1 cellular context compared by ENCODE assay signal in the genomic region with DNA sequence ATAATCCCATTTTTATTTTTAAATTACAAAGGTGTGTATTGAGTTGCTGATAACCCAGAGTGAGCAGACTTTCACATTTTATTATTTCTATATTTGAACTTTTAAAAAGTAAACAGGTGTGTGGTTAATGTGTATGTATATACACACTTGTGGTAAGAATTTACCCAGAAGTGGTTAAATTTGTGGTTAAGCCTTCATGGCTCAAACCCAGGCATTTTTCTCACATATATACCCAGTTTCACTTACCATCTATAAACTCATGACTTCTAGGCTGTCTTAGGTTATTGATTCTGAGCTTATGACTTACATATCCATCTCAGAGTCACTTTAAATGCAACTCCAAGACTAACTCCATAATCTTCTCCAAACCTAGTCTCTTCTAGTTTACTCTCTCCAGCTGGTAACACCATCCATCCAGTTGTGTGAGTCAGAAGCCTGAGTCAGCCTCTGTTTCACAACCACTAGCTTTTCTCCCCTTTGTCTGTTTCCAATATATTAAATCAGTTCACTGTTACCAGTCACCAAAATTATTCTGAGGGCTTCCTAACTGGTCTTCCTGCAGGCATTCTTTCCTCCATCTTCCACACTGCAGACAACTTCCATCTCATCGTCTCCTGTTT.
TF ChIP-seq lines count a peak whose summit lies in the region.

No MANE protein-coding gene starts in this region.

TF ChIP-seq in GM12878, 131 proteins besides CTCF, POLR2A, EP300 and RAD21:
- TF ChIP-seq ZBTB40 (IDR thresholded peaks at IDR 0.05; ENCODE audit: borderline replicate concordance) (no peak), NR2C1 (IDR thresholded peaks at IDR 0.05) (no peak), RUNX3 (IDR thresholded peaks at IDR 0.05; ENCODE audit: low read length) (peak; percentile 91), EZH2 (IDR thresholded peaks at IDR 0.05; ENCODE audit: borderline replicate concordance, control insufficient read depth, low read depth, low read length) (no peak)
- TF ChIP-seq, protein P1, sequence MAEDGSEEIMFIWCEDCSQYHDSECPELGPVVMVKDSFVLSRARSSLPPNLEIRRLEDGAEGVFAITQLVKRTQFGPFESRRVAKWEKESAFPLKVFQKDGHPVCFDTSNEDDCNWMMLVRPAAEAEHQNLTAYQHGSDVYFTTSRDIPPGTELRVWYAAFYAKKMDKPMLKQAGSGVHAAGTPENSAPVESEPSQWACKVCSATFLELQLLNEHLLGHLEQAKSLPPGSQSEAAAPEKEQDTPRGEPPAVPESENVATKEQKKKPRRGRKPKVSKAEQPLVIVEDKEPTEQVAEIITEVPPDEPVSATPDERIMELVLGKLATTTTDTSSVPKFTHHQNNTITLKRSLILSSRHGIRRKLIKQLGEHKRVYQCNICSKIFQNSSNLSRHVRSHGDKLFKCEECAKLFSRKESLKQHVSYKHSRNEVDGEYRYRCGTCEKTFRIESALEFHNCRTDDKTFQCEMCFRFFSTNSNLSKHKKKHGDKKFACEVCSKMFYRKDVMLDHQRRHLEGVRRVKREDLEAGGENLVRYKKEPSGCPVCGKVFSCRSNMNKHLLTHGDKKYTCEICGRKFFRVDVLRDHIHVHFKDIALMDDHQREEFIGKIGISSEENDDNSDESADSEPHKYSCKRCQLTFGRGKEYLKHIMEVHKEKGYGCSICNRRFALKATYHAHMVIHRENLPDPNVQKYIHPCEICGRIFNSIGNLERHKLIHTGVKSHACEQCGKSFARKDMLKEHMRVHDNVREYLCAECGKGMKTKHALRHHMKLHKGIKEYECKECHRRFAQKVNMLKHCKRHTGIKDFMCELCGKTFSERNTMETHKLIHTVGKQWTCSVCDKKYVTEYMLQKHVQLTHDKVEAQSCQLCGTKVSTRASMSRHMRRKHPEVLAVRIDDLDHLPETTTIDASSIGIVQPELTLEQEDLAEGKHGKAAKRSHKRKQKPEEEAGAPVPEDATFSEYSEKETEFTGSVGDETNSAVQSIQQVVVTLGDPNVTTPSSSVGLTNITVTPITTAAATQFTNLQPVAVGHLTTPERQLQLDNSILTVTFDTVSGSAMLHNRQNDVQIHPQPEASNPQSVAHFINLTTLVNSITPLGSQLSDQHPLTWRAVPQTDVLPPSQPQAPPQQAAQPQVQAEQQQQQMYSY (CRISPR knock-in tag; IDR thresholded peaks at IDR 0.05): no peak
- TF ChIP-seq, protein P2, sequence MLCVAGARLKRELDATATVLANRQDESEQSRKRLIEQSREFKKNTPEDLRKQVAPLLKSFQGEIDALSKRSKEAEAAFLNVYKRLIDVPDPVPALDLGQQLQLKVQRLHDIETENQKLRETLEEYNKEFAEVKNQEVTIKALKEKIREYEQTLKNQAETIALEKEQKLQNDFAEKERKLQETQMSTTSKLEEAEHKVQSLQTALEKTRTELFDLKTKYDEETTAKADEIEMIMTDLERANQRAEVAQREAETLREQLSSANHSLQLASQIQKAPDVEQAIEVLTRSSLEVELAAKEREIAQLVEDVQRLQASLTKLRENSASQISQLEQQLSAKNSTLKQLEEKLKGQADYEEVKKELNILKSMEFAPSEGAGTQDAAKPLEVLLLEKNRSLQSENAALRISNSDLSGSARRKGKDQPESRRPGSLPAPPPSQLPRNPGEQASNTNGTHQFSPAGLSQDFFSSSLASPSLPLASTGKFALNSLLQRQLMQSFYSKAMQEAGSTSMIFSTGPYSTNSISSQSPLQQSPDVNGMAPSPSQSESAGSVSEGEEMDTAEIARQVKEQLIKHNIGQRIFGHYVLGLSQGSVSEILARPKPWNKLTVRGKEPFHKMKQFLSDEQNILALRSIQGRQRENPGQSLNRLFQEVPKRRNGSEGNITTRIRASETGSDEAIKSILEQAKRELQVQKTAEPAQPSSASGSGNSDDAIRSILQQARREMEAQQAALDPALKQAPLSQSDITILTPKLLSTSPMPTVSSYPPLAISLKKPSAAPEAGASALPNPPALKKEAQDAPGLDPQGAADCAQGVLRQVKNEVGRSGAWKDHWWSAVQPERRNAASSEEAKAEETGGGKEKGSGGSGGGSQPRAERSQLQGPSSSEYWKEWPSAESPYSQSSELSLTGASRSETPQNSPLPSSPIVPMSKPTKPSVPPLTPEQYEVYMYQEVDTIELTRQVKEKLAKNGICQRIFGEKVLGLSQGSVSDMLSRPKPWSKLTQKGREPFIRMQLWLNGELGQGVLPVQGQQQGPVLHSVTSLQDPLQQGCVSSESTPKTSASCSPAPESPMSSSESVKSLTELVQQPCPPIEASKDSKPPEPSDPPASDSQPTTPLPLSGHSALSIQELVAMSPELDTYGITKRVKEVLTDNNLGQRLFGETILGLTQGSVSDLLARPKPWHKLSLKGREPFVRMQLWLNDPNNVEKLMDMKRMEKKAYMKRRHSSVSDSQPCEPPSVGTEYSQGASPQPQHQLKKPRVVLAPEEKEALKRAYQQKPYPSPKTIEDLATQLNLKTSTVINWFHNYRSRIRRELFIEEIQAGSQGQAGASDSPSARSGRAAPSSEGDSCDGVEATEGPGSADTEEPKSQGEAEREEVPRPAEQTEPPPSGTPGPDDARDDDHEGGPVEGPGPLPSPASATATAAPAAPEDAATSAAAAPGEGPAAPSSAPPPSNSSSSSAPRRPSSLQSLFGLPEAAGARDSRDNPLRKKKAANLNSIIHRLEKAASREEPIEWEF (IDR thresholded peaks at IDR 0.05; ENCODE audit: insufficient replicate concordance, low read depth, low read length): no peak
